Comparison of ENCODE assay signal across 29 cellular contexts in genomic region chr1:245579881-245580280, GRCh38.
"Had no signal": no experiment of that assay in that cellular context is flagged by ENCODE, and none has a peak within 500 bp of the region (broad histone marks: within the 10 kb centered on the region; RNA-seq: fewer than 3 reads in every experiment).

No MANE protein-coding gene starts in this region.

- H3K4me3 ChIP-seq: left lung, lower lobe of right lung, pancreas, prostate gland, spleen, suprapubic skin, thoracic aorta, tibial artery, vagina had no signal

- H3K4me1 ChIP-seq: left lung, lower lobe of right lung, pancreas, prostate gland, spleen, suprapubic skin, tibial artery, vagina had no signal

- ATAC-seq: left colon; left lung; lower lobe of right lung; naive thymus-derived CD8-positive, alpha-beta T cell; pancreas; right cardiac atrium; sciatic nerve; stimulated activated effector memory CD8-positive, alpha-beta T cell treated with anti-CD3 and anti-CD28 coated beads, Interleukin-12 subunit alpha, Interleukin-12 subunit beta, amount 100 ng/mL, for 72 hours had no signal

- DNase-seq: hypothalamus; immature natural killer cell; kidney; left colon; left lung; lower lobe of right lung; mammary epithelial cell; mesenchymal stem cell; naive thymus-derived CD8-positive, alpha-beta T cell; nucleus accumbens; pancreas; posterior cingulate gyrus; retina; right cardiac atrium; small intestine; spleen; stimulated activated CD4-positive, alpha-beta T cell treated with anti-CD3 and anti-CD28 coated beads, Interleukin-4, amount 100 ng/mL, for 24 hours; stimulated activated naive CD4-positive, alpha-beta T cell; tibial artery; trophoblast cell had no signal

- H3K36me3 Mint-ChIP-seq: immature natural killer cell; naive thymus-derived CD8-positive, alpha-beta T cell; stimulated activated effector memory CD8-positive, alpha-beta T cell treated with anti-CD3 and anti-CD28 coated beads, Interleukin-12 subunit alpha, Interleukin-12 subunit beta, amount 100 ng/mL, for 72 hours had no signal

- H3K27ac ChIP-seq: left lung, lower lobe of right lung, pancreas, prostate gland, spleen, suprapubic skin, thoracic aorta, tibial artery, vagina had no signal

- H3K36me3 ChIP-seq: left lung, lower lobe of right lung, pancreas, prostate gland, spleen, suprapubic skin, thoracic aorta, tibial artery, vagina had no signal

- H3K27ac Mint-ChIP-seq: immature natural killer cell; naive thymus-derived CD8-positive, alpha-beta T cell; nephron; stimulated activated effector memory CD8-positive, alpha-beta T cell treated with anti-CD3 and anti-CD28 coated beads, Interleukin-12 subunit alpha, Interleukin-12 subunit beta, amount 100 ng/mL, for 72 hours; stimulated activated naive CD8-positive, alpha-beta T cell treated with anti-CD3 and anti-CD28 coated beads, Interleukin-15, Interleukin-2, amounts not matched to agents 100 ng/mL and 50 ng/mL, for 24 hours had no signal

- H3K9me3 ChIP-seq: left lung, lower lobe of right lung, pancreas, prostate gland, spleen, suprapubic skin, thoracic aorta, tibial artery, vagina had no signal

- H3K4me3 Mint-ChIP-seq: immature natural killer cell; naive thymus-derived CD8-positive, alpha-beta T cell; nephron; neural crest cell; stimulated activated effector memory CD8-positive, alpha-beta T cell treated with anti-CD3 and anti-CD28 coated beads, Interleukin-12 subunit alpha, Interleukin-12 subunit beta, amount 100 ng/mL, for 72 hours; stimulated activated naive CD8-positive, alpha-beta T cell treated with anti-CD3 and anti-CD28 coated beads, Interleukin-15, Interleukin-2, amounts not matched to agents 100 ng/mL and 50 ng/mL, for 24 hours had no signal

- H3K9me3 Mint-ChIP-seq: immature natural killer cell; nephron; neural crest cell; stimulated activated effector memory CD8-positive, alpha-beta T cell treated with anti-CD3 and anti-CD28 coated beads, Interleukin-12 subunit alpha, Interleukin-12 subunit beta, amount 100 ng/mL, for 72 hours; stimulated activated naive CD8-positive, alpha-beta T cell treated with anti-CD3 and anti-CD28 coated beads, Interleukin-15, Interleukin-2, amounts not matched to agents 100 ng/mL and 50 ng/mL, for 24 hours had no signal

- H3K27me3 ChIP-seq: left lung, pancreas, suprapubic skin, tibial artery, vagina had no signal

- H3K4me1 Mint-ChIP-seq: immature natural killer cell; naive thymus-derived CD8-positive, alpha-beta T cell; stimulated activated effector memory CD8-positive, alpha-beta T cell treated with anti-CD3 and anti-CD28 coated beads, Interleukin-12 subunit alpha, Interleukin-12 subunit beta, amount 100 ng/mL, for 72 hours had no signal
